Comparison of ENCODE assay signal across 2 cellular contexts in genomic region chr18:6752200-6752873, GRCh38.
TF ChIP-seq lines count a peak whose summit lies in the region.

No MANE protein-coding gene starts in this region.

TF ChIP-seq in IMR-90, 13 proteins besides CTCF, POLR2A, EP300 and RAD21:
- TF ChIP-seq NFE2L2 (IDR thresholded peaks at IDR 0.05; ENCODE audit: low read depth, low read length), result 0 out of 2 replicates have a peak, but pooled peaks have one; percentile 6
- TF ChIP-seq MXI1 (IDR thresholded peaks at IDR 0.05; ENCODE audit: borderline replicate concordance, low read depth, low read length), result no peak
- peak; percentile 83 for TF ChIP-seq CEBPB (IDR thresholded peaks at IDR 0.05; ENCODE audit: low read depth, low read length)
- no peak for TF ChIP-seq CHD1 (IDR thresholded peaks at IDR 0.05; ENCODE audit: low read depth, low read length)
- no peak for TF ChIP-seq BHLHE40 (IDR thresholded peaks at IDR 0.05; ENCODE audit: low read depth, low read length)
- TF ChIP-seq RCOR1 (IDR thresholded peaks at IDR 0.05; ENCODE audit: insufficient replicate concordance, low read length), result no peak
- no peak for TF ChIP-seq ELK1 (IDR thresholded peaks at IDR 0.05; ENCODE audit: borderline replicate concordance, low read depth, low read length)
- no peak for TF ChIP-seq USF2 (IDR thresholded peaks at IDR 0.05; ENCODE audit: low read depth, low read length)
- TF ChIP-seq FOS (IDR thresholded peaks at IDR 0.05; ENCODE audit: low read depth, low read length), result no peak
- TF ChIP-seq SMC3 (IDR thresholded peaks at IDR 0.05; ENCODE audit: low read depth, low read length), result no peak
- peak; percentile 0; the same call in 1 of the 2 replicates for TF ChIP-seq MAFK (IDR thresholded peaks at IDR 0.05; ENCODE audit: low read depth, low read length)
- no peak for TF ChIP-seq MAZ (IDR thresholded peaks at IDR 0.05; ENCODE audit: borderline replicate concordance, low read depth, low read length)
- TF ChIP-seq RFX5 (IDR thresholded peaks at IDR 0.05; ENCODE audit: low read depth, low read length), result no peak

TF ChIP-seq in H1, 55 proteins besides CTCF, POLR2A, EP300 and RAD21:
- TF ChIP-seq RXRA (IDR thresholded peaks at IDR 0.05; ENCODE audit: insufficient read depth, low read depth, low read length) (no peak), ATF2 (IDR thresholded peaks at IDR 0.05; ENCODE audit: low read length) (peak; percentile 91), NANOG (IDR thresholded peaks at IDR 0.05; ENCODE audit: insufficient read depth, low read depth, low read length, poor library complexity, severe bottlenecking) (peak; percentile 93), CHD2 (IDR thresholded peaks at IDR 0.05; ENCODE audit: low read length) (peak; percentile 60), TEAD4 (IDR thresholded peaks at IDR 0.05; ENCODE audit: low read depth, low read length) (peak; percentile 91), CHD7 (IDR thresholded peaks at IDR 0.05; ENCODE audit: insufficient replicate concordance, low read length) (peak; percentile 87), CREB1 (IDR thresholded peaks at IDR 0.05) (peak; percentile 68; the same call in 1 of the 2 replicates), BCL11A (IDR thresholded peaks at IDR 0.05; ENCODE audit: low read depth in 2 of 2, low read length in 2 of 2) (peak; percentile 97 to 98), SAP30 (IDR thresholded peaks at IDR 0.05; ENCODE audit: insufficient read depth, insufficient replicate concordance, low read length) (no peak), SIN3A (conservative IDR thresholded peaks at IDR 0.05 in 1 of 2, IDR thresholded peaks at IDR 0.05 in 1 of 2; ENCODE audit: low read depth in 1 of 2, low read length in 2 of 2) (no peak), POU5F1 (IDR thresholded peaks at IDR 0.05; ENCODE audit: low read depth, low read length) (peak; percentile 70), JUND (IDR thresholded peaks at IDR 0.05; ENCODE audit: low read length) (peak; percentile 18; the same call in 1 of the 2 replicates), ASH2L (IDR thresholded peaks at IDR 0.05; ENCODE audit: low read length) (peak; percentile 59), YY1 (IDR thresholded peaks at IDR 0.05; ENCODE audit: low read depth, low read length) (peak; percentile 65; the same call in 1 of the 2 replicates), TCF12 (IDR thresholded peaks at IDR 0.05; ENCODE audit: low read depth, low read length) (peak; percentile 83; the same call in 1 of the 2 replicates), HDAC2 (IDR thresholded peaks at IDR 0.05; ENCODE audit: borderline replicate concordance in 1 of 2, low read depth in 2 of 2, low read length in 2 of 2) (peak; percentile 95 to 99; a peak in 3 of 4 replicates), SP1 (IDR thresholded peaks at IDR 0.05; ENCODE audit: low read depth, low read length) (peak; percentile 85), PHF8 (conservative IDR thresholded peaks at IDR 0.05; ENCODE audit: low read depth, low read length) (no peak), CEBPB (IDR thresholded peaks at IDR 0.05; ENCODE audit: low read depth, low read length) (peak; percentile 76), TAF1 (IDR thresholded peaks at IDR 0.05; ENCODE audit: low read depth, low read length) (peak; percentile 60), E2F6 (IDR thresholded peaks at IDR 0.05) (no peak), MAX (IDR thresholded peaks at IDR 0.05) (peak; percentile 83)
